ENCODE assay signal across 10 cellular contexts in genomic region chr16:31695667-31696066, GRCh38.
DNase-seq lines count a peak whose midpoint lies in the region; ATAC-seq and FAIRE-seq lines count a peak whose summit lies in the region.
"Had no signal": no experiment of that assay in that cellular context is flagged by ENCODE, and none has a peak within 500 bp of the region (broad histone marks: within the 10 kb centered on the region; RNA-seq: fewer than 3 reads in every experiment).

No MANE protein-coding gene starts in this region.

- DNase-seq in GDM1 (lab: John Stamatoyannopoulos, UW) (peak; percentile 75), GM19239 (ENCODE audit: insufficient read length, low spot score) (peak; percentile 19), RKO (ENCODE audit: low spot score) (peak; percentile 37), SKM-1 (lab: John Stamatoyannopoulos, UW; ENCODE audit: unreplicated experiment) (no peak), mesenteric fat pad (ENCODE audit: low spot score) (no peak), substantia nigra (lab: John Stamatoyannopoulos, UW) (no peak)
- peak; percentile 53 to 56 (median 56) for DNase-seq in effector memory CD8-positive, alpha-beta T cell
- DNase-seq: adrenal gland had no signal

- peak; percentile 91 for ATAC-seq in effector memory CD8-positive, alpha-beta T cell (replicated peaks)

- no peaks in the 10 kb centered on the region for H3K9me3 Mint-ChIP-seq in effector memory CD8-positive, alpha-beta T cell
- H3K9me3 Mint-ChIP-seq: nephron had no signal

- peak; percentile 35 for FAIRE-seq in GM19239 (lab: Jason Lieb, UNC)

- H3K36me3 Mint-ChIP-seq in effector memory CD8-positive, alpha-beta T cell (ENCODE audit: insufficient read depth): no peaks in the 10 kb centered on the region

- no peaks in the 10 kb centered on the region for H3K27me3 Mint-ChIP-seq in effector memory CD8-positive, alpha-beta T cell

- no peak overlapping the region for H3K4me3 Mint-ChIP-seq in effector memory CD8-positive, alpha-beta T cell
- H3K4me3 Mint-ChIP-seq: nephron had no signal

- peaks cover 0 to 2% of the 10 kb centered on the region in 2 donors for H3K4me1 Mint-ChIP-seq in effector memory CD8-positive, alpha-beta T cell (ENCODE audit: low read depth in 2 of 2)
- H3K4me1 Mint-ChIP-seq: nephron had no signal

- H3K27ac Mint-ChIP-seq in effector memory CD8-positive, alpha-beta T cell: no peak overlapping the region
- H3K27ac Mint-ChIP-seq: nephron had no signal

- H3K27ac ChIP-seq in substantia nigra (ENCODE audit: low read depth, low read length, poor library complexity, severe bottlenecking): no peak overlapping the region
- H3K27ac ChIP-seq: adrenal gland, PC-9 had no signal

Comparison
In these comparisons a context has a peak if more than half of its experiments do, and no peak if none do; other contexts are left out.
1. DNase-seq: peak in GDM1 (single experiment), GM19239 (single experiment), RKO (single experiment) and effector memory CD8-positive, alpha-beta T cell (3 of 3); none in SKM-1 (single experiment), mesenteric fat pad (single experiment) and substantia nigra (0 of 49).